8 cellular contexts compared by ENCODE assay signal in the genomic region with DNA sequence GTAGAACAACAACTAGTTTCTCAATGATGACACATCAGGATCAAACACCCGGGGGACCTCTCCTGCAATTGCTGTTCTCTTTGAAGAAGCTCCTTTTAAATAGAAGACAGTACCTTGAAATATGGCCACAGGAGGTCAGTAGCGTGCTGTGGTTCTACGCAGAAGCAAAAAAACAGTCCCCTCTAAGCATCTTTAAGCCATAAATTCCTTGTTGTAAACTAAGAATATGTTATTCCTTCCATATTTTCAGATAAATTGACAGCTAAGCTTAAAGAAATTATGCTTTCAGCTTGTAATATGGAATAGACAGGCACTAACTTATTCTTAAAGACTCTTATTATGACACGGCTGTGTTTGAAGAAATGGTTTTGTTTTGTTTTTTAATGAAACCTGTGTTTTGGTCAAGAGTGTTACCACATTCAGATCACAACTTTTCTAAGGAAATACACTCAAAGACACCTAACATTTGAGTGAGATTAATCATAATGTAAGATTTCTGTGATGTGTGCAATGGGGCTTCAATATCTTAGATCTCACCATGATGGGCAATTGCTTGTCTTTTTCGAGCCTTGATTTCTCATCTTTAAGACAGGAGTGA. TPM values are rescaled to one million over a fixed set of nuclear protein-coding genes. Genes with fewer than 3 reads are reported as not detected.
DNase-seq lines count a peak whose midpoint lies in the region; ATAC-seq and TF ChIP-seq lines count a peak whose summit lies in the region.

No MANE protein-coding gene starts in this region.

- H3K27ac ChIP-seq in GM23248: no peak overlapping the region
- H3K27ac ChIP-seq in VCaP: no peak overlapping the region

- TF ChIP-seq CTCF in VCaP (conservative IDR thresholded peaks at IDR 0.05): peak; percentile 86

- WGBS in GM23248 (ENCODE audit: low coverage in 1 of 2, low lambda C conversion rate in 2 of 2, missing lambda C conversion rate in 2 of 2), 2 experiments: 40 to 41% methylated on average over 5 of the region's 5 CpGs

- H4K20me1 ChIP-seq in GM23248 (ENCODE audit: insufficient read depth): no peaks in the 10 kb centered on the region

- H3K4me3 ChIP-seq in GM23248: no peak overlapping the region

- ATAC-seq in left colon (peak; percentile 58), HG02571 (IDR thresholded peaks at IDR 0.05; ENCODE audit: unreplicated experiment) (no peak)

- no peaks in the 10 kb centered on the region for H3K79me2 ChIP-seq in GM23248 (ENCODE audit: insufficient read depth)

- no peaks in the 10 kb centered on the region for H3F3A ChIP-seq in GM23248 (ENCODE audit: insufficient read depth)

- H3K9me3 ChIP-seq in GM23248 (ENCODE audit: low read depth): no peaks in the 10 kb centered on the region

- no peaks in the 10 kb centered on the region for H3K36me3 ChIP-seq in GM23248 (ENCODE audit: low read depth)

- no peak overlapping the region for H2AFZ ChIP-seq in GM23248

- H3K9ac ChIP-seq in GM23248: no peak overlapping the region

- intact Hi-C loops in left colon (cut with DNase I, micrococcal nuclease): loop anchor here in 1 of 2 donors (10.0 kb wide), 1 partner anchor 220 kb away; no protein-coding TSS in a partner anchor

- in situ Hi-C loops in GM23248 (cut with MboI): loop anchor here (10.0 kb wide), 1 partner anchor 220 kb away; no protein-coding TSS in a partner anchor

- no peaks in the 10 kb centered on the region for H3K4me1 ChIP-seq in GM23248 (ENCODE audit: insufficient read depth)

- no peak overlapping the region for H3K4me2 ChIP-seq in GM23248 (ENCODE audit: unreplicated experiment)

- H3K27me3 ChIP-seq in GM23248 (replicated peaks; ENCODE audit: insufficient read depth): no peaks in the 10 kb centered on the region

- H3K9me2 ChIP-seq in GM23248 (ENCODE audit: insufficient read depth): no peaks in the 10 kb centered on the region

- DNase-seq in COR-L47 (lab: John Stamatoyannopoulos, UW): peak; percentile 26
- peak; percentile 75 for DNase-seq in GM23248
- peak; percentile 57 for DNase-seq in NCI-H2196 (lab: John Stamatoyannopoulos, UW; ENCODE audit: unreplicated experiment)
- peak; percentile 57 for DNase-seq in cerebellar cortex (ENCODE audit: low spot score)
- peak; percentile 27 to 64 for DNase-seq in left colon
- DNase-seq in stimulated activated CD4-positive, alpha-beta T cell treated with anti-CD3 and anti-CD28 coated beads, Interleukin-4, amount 100 ng/mL, for 4 hours: peak; percentile 11 to 32

RNA-seq across cellular contexts. Expression of a gene that starts 49.7 kb away (rescaled TPM):
- total RNA-seq in GM23248 (2014; rRNA removed; shearing (Covaris generic)): 0.13 TPM in 1 of 2 replicates, not detected in the other
- polyA plus RNA-seq in GM23248 (2016; fragmentation: Nextera tagmentation; extraction: Ambion mirVana): not detected in 2 replicates
- 10 to 100 TPM; 11.8 to 13.4 TPM for total RNA-seq in left colon

Comparison
In these comparisons a context has a peak if more than half of its experiments do, and no peak if none do; other contexts are left out.
1. DNase-seq: peak in every context shown above with its lines; median percentile 75 in GM23248; 57 in NCI-H2196; 57 in cerebellar cortex; 46 in left colon; 26 in COR-L47; 22 in stimulated activated CD4-positive, alpha-beta T cell treated with anti-CD3 and anti-CD28 coated beads, Interleukin-4, amount 100 ng/mL, for 4 hours.
2. RNA of a gene that starts 49.7 kb away (total RNA-seq): 11.8 to 13.4 TPM in left colon; 0.13 TPM in GM23248; every median in the first group is over 10 times any median in the second.